Comparison of ENCODE assay signal across 24 cellular contexts in genomic region chr22:25014896-25015755, GRCh38.
DNase-seq lines count a peak whose midpoint lies in the region; ATAC-seq and TF ChIP-seq lines count a peak whose summit lies in the region.
"Had no signal": no experiment of that assay in that cellular context is flagged by ENCODE, and none has a peak within 500 bp of the region (broad histone marks: within the 10 kb centered on the region; RNA-seq: fewer than 3 reads in every experiment).

No MANE protein-coding gene starts in this region.

- peak overlapping the region in 1 of 2 donors; percentile 31 for H3K9ac ChIP-seq in colonic mucosa (ENCODE audit: low read depth in 2 of 2, low read length in 2 of 2)

- WGBS in transverse colon (ENCODE audit: low coverage in 1 of 2), 2 donors: 79 to 90% methylated on average over 2 to 5 of the region's 5 CpGs

- H3K27ac ChIP-seq in cardiac muscle cell (peak overlapping the region; percentile 87), colonic mucosa (peak overlapping the region; percentile 82), lower lobe of right lung (peak overlapping the region; percentile 7), transverse colon (peak overlapping the region; percentile 76 to 84 (median 82))
- H3K27ac ChIP-seq: ascending aorta, WERI-Rb-1 had no signal

- no peak for TF ChIP-seq POLR2A in transverse colon (IDR thresholded peaks at IDR 0.05)

- H3K4me3 ChIP-seq in cardiac muscle cell: no peak overlapping the region
- no peak overlapping the region for H3K4me3 ChIP-seq in colonic mucosa
- no peak overlapping the region for H3K4me3 ChIP-seq in lower lobe of right lung
- no peak overlapping the region for H3K4me3 ChIP-seq in transverse colon
- H3K4me3 ChIP-seq: ascending aorta had no signal

- H3K4me1 ChIP-seq in cardiac muscle cell (ENCODE audit: low read depth) (peaks cover 41% of the 10 kb centered on the region), colonic mucosa (peaks cover 13% of the 10 kb centered on the region), lower lobe of right lung (peaks cover 23% of the 10 kb centered on the region), transverse colon (peaks cover 17 to 41% (median 34%) of the 10 kb centered on the region in 4 donors)
- H3K4me1 ChIP-seq: ascending aorta had no signal

- in situ Hi-C loops in transverse colon (cut with MboI; ENCODE audit: low pct_ligation_motif_present in 1 of 4, low pct_unique_long_range_greater_than_20kb in 1 of 4, low sequenced_read_pairs in 3 of 4): no loop called here

- H3K9me3 ChIP-seq in cardiac muscle cell (ENCODE audit: low read depth): no peaks in the 10 kb centered on the region
- H3K9me3 ChIP-seq in colonic mucosa: no peaks in the 10 kb centered on the region
- H3K9me3 ChIP-seq in lower lobe of right lung: no peaks in the 10 kb centered on the region
- H3K9me3 ChIP-seq in transverse colon: no peaks in the 10 kb centered on the region
- H3K9me3 ChIP-seq: ascending aorta had no signal

- ATAC-seq in left cardiac atrium (no peak), lower lobe of right lung (no peak), GM18861 (IDR thresholded peaks at IDR 0.05; ENCODE audit: unreplicated experiment) (no peak)
- ATAC-seq: Panc1; stimulated activated effector memory CD8-positive, alpha-beta T cell treated with anti-CD3 and anti-CD28 coated beads, Interleukin-12 subunit alpha, Interleukin-12 subunit beta, amount 100 ng/mL, for 72 hours had no signal

- H3K27me3 ChIP-seq in cardiac muscle cell (no peaks in the 10 kb centered on the region), colonic mucosa (no peaks in the 10 kb centered on the region), lower lobe of right lung (ENCODE audit: low read depth) (no peaks in the 10 kb centered on the region), transverse colon (no peaks in the 10 kb centered on the region)
- H3K27me3 ChIP-seq: ascending aorta had no signal

- TF ChIP-seq CTCF in cardiac muscle cell (IDR thresholded peaks at IDR 0.05; ENCODE audit: low read depth, low read length) (no peak), colonic mucosa (IDR thresholded peaks at IDR 0.05) (no peak), lower lobe of right lung (IDR thresholded peaks at IDR 0.05) (no peak), transverse colon (IDR thresholded peaks at IDR 0.05) (no peak)

- peak in 1 of 2 donors; percentile 45 for DNase-seq in cardiac muscle cell (ENCODE audit: low read depth in 1 of 2, low spot score in 1 of 2)
- DNase-seq in left cardiac atrium: no peak
- DNase-seq in colonic mucosa: no peak
- no peak for DNase-seq in lower lobe of right lung
- DNase-seq in transverse colon: no peak
- DNase-seq in activated effector memory CD4-positive, alpha-beta T cell treated with anti-CD3 and anti-CD28 coated beads, Interleukin-2, amount 50 U/mL, for 16 hours: no peak
- DNase-seq in activated CD4-positive, alpha-beta T cell treated with anti-CD3 and anti-CD28 coated beads, Interleukin-2, amount 50 U/mL, for 1 hour: no peak
- DNase-seq: activated CD4-positive, alpha-beta T cell treated with anti-CD3 and anti-CD28 coated beads, Interleukin-2, amount 10 ng/mL, durations not matched to agents 7 days and 5 days; activated effector memory CD4-positive, alpha-beta T cell treated with Interleukin-2 at 50 U/mL for 16 hours; activated T-cell treated with anti-CD3 and anti-CD28 coated beads, Interleukin-2, amount 50 U/mL, for 1 hour; foreskin melanocyte; Kasumi-1; kidney glomerular epithelial cell; mesendoderm; naive B cell; NCI-H1436 treated with DMSO at 0.1 percent for 48 hours; NCI-H345; nucleus accumbens; T-helper 9 cell; WERI-Rb-1 had no signal

- intact Hi-C loops in left cardiac atrium (cut with DNase I): no loop called here
- intact Hi-C loops in colonic mucosa (cut with DNase I): no loop called here
- intact Hi-C loops in lower lobe of right lung (cut with DNase I): no loop called here
- intact Hi-C loops in transverse colon (cut with DNase I; ENCODE audit: low total_unique reads): no loop called here

- H3K36me3 ChIP-seq in cardiac muscle cell (no peaks in the 10 kb centered on the region), colonic mucosa (no peaks in the 10 kb centered on the region), lower lobe of right lung (no peaks in the 10 kb centered on the region), transverse colon (no peaks in the 10 kb centered on the region)
- H3K36me3 ChIP-seq: ascending aorta, WERI-Rb-1 had no signal

- no peak for TF ChIP-seq EP300 in transverse colon (IDR thresholded peaks at IDR 0.05; ENCODE audit: low read depth)

Comparison
In these comparisons a context has a peak if more than half of its experiments do, and no peak if none do; other contexts are left out.
1. H3K27ac ChIP-seq: peak in every context shown above with its lines; median percentile 87 in cardiac muscle cell; 82 in transverse colon; 82 in colonic mucosa; 7 in lower lobe of right lung.